In the genomic region with DNA sequence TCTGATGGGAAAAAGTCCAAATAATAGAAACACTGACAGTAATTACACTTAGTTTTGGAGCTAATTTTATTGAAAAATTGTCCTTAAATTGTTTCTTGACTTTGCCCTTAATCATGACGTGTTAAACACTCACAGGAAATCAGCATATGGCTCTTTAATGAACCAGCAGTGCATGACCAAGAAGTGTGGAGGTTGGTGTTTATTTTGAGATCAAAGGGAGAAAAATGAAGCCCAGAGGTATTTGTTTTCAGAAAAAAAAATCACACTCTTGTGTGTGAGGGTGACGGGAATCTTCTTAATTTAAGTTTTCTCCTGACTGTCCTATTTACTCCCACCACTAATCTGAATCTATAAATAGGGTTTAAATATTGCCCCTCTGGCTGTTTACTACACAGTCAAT, we compare ENCODE assay signal across 10 cellular contexts. TPM values are rescaled to one million over a fixed set of nuclear protein-coding genes. Genes with fewer than 3 reads are reported as not detected.
DNase-seq lines count a peak whose midpoint lies in the region; ATAC-seq and TF ChIP-seq lines count a peak whose summit lies in the region.
"Had no signal": no experiment of that assay in that cellular context is flagged by ENCODE, and none has a peak within 500 bp of the region (broad histone marks: within the 10 kb centered on the region; RNA-seq: fewer than 3 reads in every experiment).

No MANE protein-coding gene starts in this region.

- H3K79me2 ChIP-seq in DOHH2 (ENCODE audit: control insufficient read depth, low read length), result no peaks in the 10 kb centered on the region

- H3K36me3 Mint-ChIP-seq in naive thymus-derived CD4-positive, alpha-beta T cell, result no peaks in the 10 kb centered on the region

- peaks cover 3% of the 10 kb centered on the region; the same call in 1 of the 2 replicates for H3K27me3 ChIP-seq in DOHH2 (ENCODE audit: control insufficient read depth, low read length)
- H3K27me3 ChIP-seq in naive thymus-derived CD4-positive, alpha-beta T cell (ENCODE audit: control insufficient read depth in 2 of 2, insufficient read depth in 2 of 2, low read length in 2 of 2), result no peaks in the 10 kb centered on the region

- H3K36me3 ChIP-seq in DOHH2 (ENCODE audit: control insufficient read depth, low read length) (no peaks in the 10 kb centered on the region), SK-N-MC (ENCODE audit: insufficient read depth, low read length) (no peaks in the 10 kb centered on the region)
- H3K36me3 ChIP-seq in naive thymus-derived CD4-positive, alpha-beta T cell (ENCODE audit: control insufficient read depth in 2 of 3, insufficient read depth in 3 of 3, low read length in 3 of 3), result no peaks in the 10 kb centered on the region

- peaks cover 10% of the 10 kb centered on the region for H3K4me1 ChIP-seq in DOHH2 (ENCODE audit: control insufficient read depth, low read length)
- H3K4me1 ChIP-seq in naive thymus-derived CD4-positive, alpha-beta T cell (ENCODE audit: control insufficient read depth in 2 of 2, insufficient read depth in 2 of 2, low read length in 2 of 2), result no peaks in the 10 kb centered on the region
- H3K4me1 ChIP-seq: foreskin keratinocyte had no signal

- no peak overlapping the region for H3K27ac ChIP-seq in DOHH2 (ENCODE audit: low read depth, low read length)
- no peak overlapping the region for H3K27ac ChIP-seq in SK-N-MC
- no peak overlapping the region for H3K27ac ChIP-seq in naive thymus-derived CD4-positive, alpha-beta T cell (ENCODE audit: low read depth, low read length)
- H3K27ac ChIP-seq: foreskin keratinocyte had no signal

- no peaks in the 10 kb centered on the region for H3K9me2 ChIP-seq in DOHH2 (replicated peaks; ENCODE audit: control insufficient read depth, low read length)

- H3K27me3 Mint-ChIP-seq in naive thymus-derived CD4-positive, alpha-beta T cell, result peaks cover 5 to 21% (median 16%) of the 10 kb centered on the region in 5 donors

- POLR2A ChIA-PET in naive thymus-derived CD4-positive, alpha-beta T cell (lab: Charles Lee), result no interaction called here

- CTCF ChIA-PET in naive thymus-derived CD4-positive, alpha-beta T cell (lab: Charles Lee), result interaction anchor here (0.6 to 1.6 kb wide), 6 partner anchors 11 to 758 kb away, joined by 3 to 5 read pairs (median 3); no protein-coding TSS in a partner anchor

- H3K4me2 ChIP-seq in DOHH2 (ENCODE audit: low read length), result peak overlapping the region; percentile 59

- DNase-seq in SK-N-MC (ENCODE audit: low read depth, low spot score) (no peak), OCI-M1 (lab: John Stamatoyannopoulos, UW) (no peak), iPS-NIHi11 (ENCODE audit: low spot score) (no peak)
- no peak for DNase-seq in naive thymus-derived CD4-positive, alpha-beta T cell
- no peak for DNase-seq in stimulated activated CD4-positive, alpha-beta T cell treated with anti-CD3 and anti-CD28 coated beads, Interleukin-15, amount 100 ng/mL, for 24 hours

- no peaks in the 10 kb centered on the region for H3F3A ChIP-seq in DOHH2 (ENCODE audit: control insufficient read depth, insufficient read depth)

- no peak overlapping the region for H3K27ac Mint-ChIP-seq in naive thymus-derived CD4-positive, alpha-beta T cell

- TF ChIP-seq CTCF in DOHH2 (IDR thresholded peaks at IDR 0.05; ENCODE audit: low read depth, low read length, poor library complexity, severe bottlenecking), result no peak

- no peak overlapping the region for H3K9ac ChIP-seq in SK-N-MC (ENCODE audit: insufficient read length)

- H3K4me3 Mint-ChIP-seq in naive thymus-derived CD4-positive, alpha-beta T cell, result peak overlapping the region in 9 of 10 donors; percentile 36 to 92 (median 82)

- H3K4me3 ChIP-seq in DOHH2 (ENCODE audit: low read length) (peak overlapping the region; percentile 65), SK-N-MC (peak overlapping the region; percentile 76; the same call in 1 of the 2 replicates)
- H3K4me3 ChIP-seq in naive thymus-derived CD4-positive, alpha-beta T cell (ENCODE audit: low read length), result peak overlapping the region; percentile 25

- H3K9me3 ChIP-seq in DOHH2 (ENCODE audit: control insufficient read depth, insufficient read depth, low read length) (no peaks in the 10 kb centered on the region), SK-N-MC (ENCODE audit: low read depth, low read length) (no peaks in the 10 kb centered on the region)
- no peaks in the 10 kb centered on the region for H3K9me3 ChIP-seq in naive thymus-derived CD4-positive, alpha-beta T cell (ENCODE audit: control insufficient read depth in 2 of 3, low read length in 3 of 3)

- peak; percentile 16 for ATAC-seq in GM21723 (IDR thresholded peaks at IDR 0.05; ENCODE audit: unreplicated experiment)
- no peak for ATAC-seq in naive thymus-derived CD4-positive, alpha-beta T cell
- ATAC-seq in GM19023 (IDR thresholded peaks at IDR 0.05; ENCODE audit: unreplicated experiment), result no peak

- H3K4me1 Mint-ChIP-seq in naive thymus-derived CD4-positive, alpha-beta T cell, result peaks cover 0 to 8% (median 4%) of the 10 kb centered on the region in 7 donors

- intact Hi-C loops in naive thymus-derived CD4-positive, alpha-beta T cell (cut with micrococcal nuclease), result loop anchor here (1.0 to 5.0 kb wide), 4 partner anchors 297 to 634 kb away; no protein-coding TSS in a partner anchor

- no peaks in the 10 kb centered on the region for H4K20me1 ChIP-seq in DOHH2 (ENCODE audit: control insufficient read depth, insufficient read depth, low read depth, low read length)

- H3K9me3 Mint-ChIP-seq in naive thymus-derived CD4-positive, alpha-beta T cell, result no peaks in the 10 kb centered on the region
- H3K9me3 Mint-ChIP-seq: nephron had no signal

RNA-seq across cellular contexts. Expression of a gene that starts 28.8 kb away (rescaled TPM):
- total RNA-seq in naive thymus-derived CD4-positive, alpha-beta T cell, result 1 to 10 TPM in 4 of 5 experiments, under 1 TPM in 1; 0.53 to 6.0 (median 2.2) TPM
- polyA plus RNA-seq in naive thymus-derived CD4-positive, alpha-beta T cell, result under 1 TPM; 0.17 to 0.21 TPM

Comparison
In these comparisons a context has a peak if more than half of its experiments do, and no peak if none do; other contexts are left out.
1. H3K4me3 ChIP-seq: peak in every context shown above with its lines; median percentile 76 in SK-N-MC; 65 in DOHH2; 25 in naive thymus-derived CD4-positive, alpha-beta T cell.